In genomic region chr2:119366161-119366648, GRCh38 we compare ENCODE assay signal across 8 cellular contexts. TPM values are rescaled to one million over a fixed set of nuclear protein-coding genes. Genes with fewer than 3 reads are reported as not detected.
DNase-seq lines count a peak whose midpoint lies in the region; TF ChIP-seq lines count a peak whose summit lies in the region.

No MANE protein-coding gene starts in this region.

- H2AFZ ChIP-seq in GM23248, result peak overlapping the region; percentile 97
- H2AFZ ChIP-seq in OCI-LY1 (ENCODE audit: low read length), result no peak overlapping the region

- no peak for TF ChIP-seq POLR2A in vagina (IDR thresholded peaks at IDR 0.05)

- H3K36me3 ChIP-seq in GM06990 (ENCODE audit: control insufficient read depth, insufficient read depth, low read length), result peaks cover 22% of the 10 kb centered on the region
- no peaks in the 10 kb centered on the region for H3K36me3 ChIP-seq in GM23248 (ENCODE audit: low read depth)
- H3K36me3 ChIP-seq in OCI-LY1 (ENCODE audit: insufficient read depth, low read length), result peaks cover 29% of the 10 kb centered on the region
- H3K36me3 ChIP-seq in mesodermal cell (ENCODE audit: control insufficient read depth, insufficient read depth, low read length), result peaks cover 33% of the 10 kb centered on the region
- peaks cover 0 to 32% of the 10 kb centered on the region in 2 donors for H3K36me3 ChIP-seq in vagina

- H3K27me3 ChIP-seq in GM06990 (replicated peaks; ENCODE audit: control insufficient read depth, insufficient read depth, low read length) (no peaks in the 10 kb centered on the region), GM23248 (replicated peaks; ENCODE audit: insufficient read depth) (no peaks in the 10 kb centered on the region), OCI-LY1 (ENCODE audit: insufficient read depth, low read length) (no peaks in the 10 kb centered on the region), dorsolateral prefrontal cortex (no peaks in the 10 kb centered on the region), vagina (no peaks in the 10 kb centered on the region)

- intact Hi-C loops in dorsolateral prefrontal cortex (cut with DNase I) (loop anchor here in 1 of 2 donors (5.0 kb wide), 1 partner anchor 41 kb away; no protein-coding TSS in a partner anchor), vagina (cut with DNase I) (no loop called here)

- H3K79me2 ChIP-seq in GM23248 (ENCODE audit: insufficient read depth), result peaks cover 36% of the 10 kb centered on the region
- H3K79me2 ChIP-seq in OCI-LY1 (ENCODE audit: insufficient read depth, low read length), result peaks cover 12% of the 10 kb centered on the region; the same call in 1 of the 2 replicates

- H3K4me3 ChIP-seq in GM06990 (replicated peaks; ENCODE audit: low read depth, low read length), result peak overlapping the region; percentile 94
- H3K4me3 ChIP-seq in GM23248, result peak overlapping the region; percentile 90
- peak overlapping the region; percentile 96 for H3K4me3 ChIP-seq in OCI-LY1 (ENCODE audit: low read depth, low read length, poor library complexity, severe bottlenecking)
- peak overlapping the region; percentile 64 to 99 (median 87) for H3K4me3 ChIP-seq in dorsolateral prefrontal cortex
- peak overlapping the region; percentile 96 for H3K4me3 ChIP-seq in mesodermal cell (ENCODE audit: extremely low read depth, insufficient read depth, low read length, poor library complexity, severe bottlenecking)
- peak overlapping the region; percentile 76 to 95 for H3K4me3 ChIP-seq in vagina

- WGBS in GM23248 (ENCODE audit: low coverage in 1 of 2, low lambda C conversion rate in 2 of 2, missing lambda C conversion rate in 2 of 2), 2 experiments, result 0 to 1% methylated on average over 17 of the region's 17 CpGs
- WGBS in mesodermal cell (ENCODE audit: insufficient coverage in 2 of 2), 2 experiments, result 1 to 5% methylated on average over 13 to 16 of the region's 17 CpGs

- DNase-seq in GM06990 (ENCODE audit: extremely low read depth, insufficient read length) (no peak), GM23248 (peak; percentile 63), dorsolateral prefrontal cortex (peak in 1 of 10 donors; percentile 34), vagina (ENCODE audit: extremely low spot score in 2 of 2) (peak in 1 of 2 donors; percentile 93), NCI-H524 treated with DMSO at 0.1 percent for 48 hours (lab: John Stamatoyannopoulos, UW) (no peak), GM20000 (ENCODE audit: low spot score) (no peak)

- H3K4me2 ChIP-seq in GM23248 (ENCODE audit: unreplicated experiment), result peak overlapping the region; percentile 93
- H3K4me2 ChIP-seq in OCI-LY1 (ENCODE audit: low read length), result peak overlapping the region; percentile 76

- in situ Hi-C loops in GM23248 (cut with MboI), result no loop called here

- H3K9me2 ChIP-seq in GM23248 (ENCODE audit: insufficient read depth), result no peaks in the 10 kb centered on the region
- H3K9me2 ChIP-seq in OCI-LY1 (ENCODE audit: low read depth, low read length), result no peaks in the 10 kb centered on the region

- no peak for TF ChIP-seq CTCF in GM06990 (IDR thresholded peaks at IDR 0.05; ENCODE audit: insufficient read depth, low read length, poor library complexity, severe bottlenecking)
- no peak for TF ChIP-seq CTCF in OCI-LY1 (IDR thresholded peaks at IDR 0.05; ENCODE audit: low read length)
- no peak for TF ChIP-seq CTCF in dorsolateral prefrontal cortex (IDR thresholded peaks at IDR 0.05 in 54 of 56, conservative IDR thresholded peaks at IDR 0.05 in 2 of 56; ENCODE audit: low read depth in 1 of 56, partially characterized antibody in 56 of 56)
- TF ChIP-seq CTCF in vagina (IDR thresholded peaks at IDR 0.05), result no peak
- no peak for TF ChIP-seq CTCF in GM20000 (IDR thresholded peaks at IDR 0.05; ENCODE audit: extremely low read depth, missing control alignments)

- no peaks in the 10 kb centered on the region for H3F3A ChIP-seq in GM23248 (ENCODE audit: insufficient read depth)
- no peaks in the 10 kb centered on the region for H3F3A ChIP-seq in OCI-LY1 (ENCODE audit: insufficient read depth, low read length)

- H3K4me1 ChIP-seq in GM23248 (ENCODE audit: insufficient read depth), result peaks cover 8% of the 10 kb centered on the region
- peaks cover 23% of the 10 kb centered on the region for H3K4me1 ChIP-seq in OCI-LY1 (ENCODE audit: insufficient read depth, low read length, severe bottlenecking)
- no peaks in the 10 kb centered on the region for H3K4me1 ChIP-seq in mesodermal cell (ENCODE audit: control insufficient read depth, insufficient read depth, low read length, poor library complexity, severe bottlenecking)
- peaks cover 35% of the 10 kb centered on the region for H3K4me1 ChIP-seq in vagina

- H3K27ac ChIP-seq in GM23248 (peak overlapping the region; percentile 29; the same call in 1 of the 2 replicates), OCI-LY1 (ENCODE audit: low read depth, low read length, poor library complexity, severe bottlenecking) (peak overlapping the region; percentile 56), dorsolateral prefrontal cortex (peak overlapping the region in 57 of 59 donors; percentile 66 to 97 (median 88)), mesodermal cell (ENCODE audit: low read depth, low read length, severe bottlenecking) (peak overlapping the region; percentile 43), vagina (peak overlapping the region; percentile 86)

- H4K20me1 ChIP-seq in GM23248 (ENCODE audit: insufficient read depth) (no peaks in the 10 kb centered on the region), OCI-LY1 (ENCODE audit: insufficient read depth, low read length) (no peaks in the 10 kb centered on the region)

- H3K9ac ChIP-seq in GM23248 (peak overlapping the region; percentile 80), OCI-LY1 (ENCODE audit: low read length) (peak overlapping the region; percentile 92)

- H3K9me3 ChIP-seq in GM23248 (ENCODE audit: low read depth), result no peaks in the 10 kb centered on the region
- H3K9me3 ChIP-seq in OCI-LY1 (ENCODE audit: low read length), result no peaks in the 10 kb centered on the region
- H3K9me3 ChIP-seq in mesodermal cell (ENCODE audit: control insufficient read depth, low read length), result no peaks in the 10 kb centered on the region
- no peaks in the 10 kb centered on the region for H3K9me3 ChIP-seq in vagina

RNA-seq across cellular contexts. Expression of gene C2orf76, which starts 0.4 kb away (rescaled TPM):
- total RNA-seq in GM23248 (2014; rRNA removed; shearing (Covaris generic)), result 3.0 and 6.1 TPM in 2 replicates
- polyA plus RNA-seq in GM23248 (2016; fragmentation: Nextera tagmentation; extraction: Ambion mirVana), result 23.4 and 26.2 TPM in 2 replicates
- total RNA-seq in dorsolateral prefrontal cortex (10 to 100 TPM in 110 of 120 experiments, 1 to 10 TPM in 10; 4.7 to 34.3 (median 14.0) TPM), vagina (3.7 TPM)
- 14.0 TPM for polyA plus RNA-seq in mesodermal cell (2013, experiment 1 of 2)
- polyA plus RNA-seq in mesodermal cell (2013, experiment 2 of 2), result 12.7 TPM

RNA-seq across cellular contexts. Expression of gene DBI, which starts 0.6 kb away (rescaled TPM):
- 41.6 and 55.0 TPM in 2 replicates for total RNA-seq in GM23248 (2014; rRNA removed; shearing (Covaris generic))
- 199 and 208 TPM in 2 replicates for polyA plus RNA-seq in GM23248 (2016; fragmentation: Nextera tagmentation; extraction: Ambion mirVana)
- total RNA-seq in dorsolateral prefrontal cortex, result 100 to 1,000 TPM in 113 of 120 experiments, 10 to 100 TPM in 7; 70.4 to 282 (median 139) TPM
- polyA plus RNA-seq in mesodermal cell (2013, experiment 1 of 2), result 302 TPM
- 330 TPM for polyA plus RNA-seq in mesodermal cell (2013, experiment 2 of 2)
- total RNA-seq in vagina, result 117 TPM

Comparison
In these comparisons a context has a peak if more than half of its experiments do, and no peak if none do; other contexts are left out.
1. H3K27ac ChIP-seq: peak in every context shown above with its lines; median percentile 88 in dorsolateral prefrontal cortex; 86 in vagina; 56 in OCI-LY1; 43 in mesodermal cell; 29 in GM23248.